Comparison of ENCODE assay signal across 10 cellular contexts in the genomic region with DNA sequence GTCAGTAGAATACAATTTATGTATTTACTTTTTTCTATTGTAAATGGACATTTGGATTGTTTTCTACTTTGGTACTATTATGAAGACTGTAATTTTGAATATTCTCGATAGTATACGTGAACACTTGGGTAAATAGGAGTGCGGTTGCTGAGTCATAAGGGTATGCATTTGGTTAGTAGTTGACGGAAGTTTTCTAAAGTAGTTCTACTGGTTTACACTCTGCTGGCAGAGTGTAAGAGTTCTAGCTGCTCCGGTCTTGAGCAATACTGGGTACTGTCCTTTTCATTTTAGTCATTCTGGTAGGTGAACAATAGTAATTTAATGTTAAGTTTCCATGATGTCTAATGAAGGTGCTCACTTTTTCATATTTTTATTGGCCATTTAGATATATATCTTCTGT.
DNase-seq lines count a peak whose midpoint lies in the region; ATAC-seq and TF ChIP-seq lines count a peak whose summit lies in the region.
"Had no signal": no experiment of that assay in that cellular context is flagged by ENCODE, and none has a peak within 500 bp of the region (broad histone marks: within the 10 kb centered on the region; RNA-seq: fewer than 3 reads in every experiment).

No MANE protein-coding gene starts in this region.

- H3K4me3 Mint-ChIP-seq in activated T-helper 2 cell treated with anti-CD3 and anti-CD28 coated beads, Interferon-gamma antibody, Interleukin-2, Interleukin-4, amounts not matched to agents 10 μg/mL and 5 μg/mL and 100 μg/mL, durations not matched to agents 14 hours and 24 hours and 36 hours (ENCODE audit: low read depth) = no peak overlapping the region
- no peak overlapping the region for H3K4me3 Mint-ChIP-seq in GM23338

- H3K4me2 ChIP-seq in GM23338 = no peak overlapping the region

- H3K4me1 ChIP-seq in GM23338 (ENCODE audit: insufficient read depth) = peaks cover 22% of the 10 kb centered on the region
- H3K4me1 ChIP-seq: SJSA1 had no signal

- H4K20me1 ChIP-seq in GM23338 (replicated peaks; ENCODE audit: insufficient read depth) = no peaks in the 10 kb centered on the region

- no peak overlapping the region for H3K27ac ChIP-seq in GM23338 (ENCODE audit: low read depth)
- H3K27ac ChIP-seq: SJSA1 had no signal

- peaks cover 54% of the 10 kb centered on the region for H3K36me3 Mint-ChIP-seq in activated T-helper 2 cell treated with anti-CD3 and anti-CD28 coated beads, Interferon-gamma antibody, Interleukin-2, Interleukin-4, amounts not matched to agents 10 μg/mL and 5 μg/mL and 100 μg/mL, durations not matched to agents 14 hours and 24 hours and 36 hours (ENCODE audit: low read depth)
- H3K36me3 Mint-ChIP-seq in GM23338 (ENCODE audit: low read depth) = peaks cover 33% of the 10 kb centered on the region; the same call in 2 of the 3 replicates

- no peaks in the 10 kb centered on the region for H3K36me3 ChIP-seq in GM23338 (ENCODE audit: insufficient read depth)

- H3K27ac Mint-ChIP-seq in activated T-helper 2 cell treated with anti-CD3 and anti-CD28 coated beads, Interferon-gamma antibody, Interleukin-2, Interleukin-4, amounts not matched to agents 10 μg/mL and 5 μg/mL and 100 μg/mL, durations not matched to agents 14 hours and 24 hours and 36 hours = no peak overlapping the region
- no peak overlapping the region; the same call in 1 of the 2 replicates for H3K27ac Mint-ChIP-seq in GM23338

- TF ChIP-seq CTCF in GM12865 (IDR thresholded peaks at IDR 0.05; ENCODE audit: insufficient read depth, low read depth, low read length, missing control alignments) (no peak), GM23338 (conservative IDR thresholded peaks at IDR 0.05; ENCODE audit: low read depth in 2 of 2) (no peak), GM13977 (IDR thresholded peaks at IDR 0.05; ENCODE audit: extremely low read depth, insufficient read depth, missing control alignments) (no peak)

- H3K27me3 ChIP-seq in GM23338 (ENCODE audit: insufficient read depth) = no peaks in the 10 kb centered on the region
- H3K27me3 ChIP-seq: SJSA1 had no signal

- ATAC-seq in GM19043 (IDR thresholded peaks at IDR 0.05; ENCODE audit: low read depth, unreplicated experiment) (peak; percentile 52), HG02678 (IDR thresholded peaks at IDR 0.05; ENCODE audit: unreplicated experiment) (peak; percentile 60), GM23338 (no peak)

- H3K4me1 Mint-ChIP-seq in activated T-helper 2 cell treated with anti-CD3 and anti-CD28 coated beads, Interferon-gamma antibody, Interleukin-2, Interleukin-4, amounts not matched to agents 10 μg/mL and 5 μg/mL and 100 μg/mL, durations not matched to agents 14 hours and 24 hours and 36 hours (ENCODE audit: low read depth) = peaks cover 19% of the 10 kb centered on the region
- H3K4me1 Mint-ChIP-seq in GM23338 = peaks cover 17% of the 10 kb centered on the region

- intact Hi-C loops in activated T-helper 2 cell treated with anti-CD3 and anti-CD28 coated beads, Interferon-gamma antibody, Interleukin-2, Interleukin-4, amounts not matched to agents 10 μg/mL and 5 μg/mL and 100 μg/mL, durations not matched to agents 14 hours and 24 hours and 36 hours (cut with micrococcal nuclease) = no loop called here

- H3K9me3 Mint-ChIP-seq in activated T-helper 2 cell treated with anti-CD3 and anti-CD28 coated beads, Interferon-gamma antibody, Interleukin-2, Interleukin-4, amounts not matched to agents 10 μg/mL and 5 μg/mL and 100 μg/mL, durations not matched to agents 14 hours and 24 hours and 36 hours = peaks cover 32% of the 10 kb centered on the region
- H3K9me3 Mint-ChIP-seq in GM23338 = no peaks in the 10 kb centered on the region; the same call in 2 of the 3 replicates

- H3K27me3 Mint-ChIP-seq in activated T-helper 2 cell treated with anti-CD3 and anti-CD28 coated beads, Interferon-gamma antibody, Interleukin-2, Interleukin-4, amounts not matched to agents 10 μg/mL and 5 μg/mL and 100 μg/mL, durations not matched to agents 14 hours and 24 hours and 36 hours (ENCODE audit: low read depth) = no peaks in the 10 kb centered on the region
- H3K27me3 Mint-ChIP-seq in GM23338 (ENCODE audit: insufficient read depth, low read depth, poor library complexity) = peaks cover 2% of the 10 kb centered on the region

- H3K4me3 ChIP-seq in GM12865 (ENCODE audit: low read depth, low read length) = no peak overlapping the region
- H3K4me3 ChIP-seq in GM23338 = no peak overlapping the region
- H3K4me3 ChIP-seq: SJSA1 had no signal

- H3K9me2 ChIP-seq in GM23338 (ENCODE audit: insufficient read depth) = no peaks in the 10 kb centered on the region

- H2AFZ ChIP-seq in GM23338 = no peak overlapping the region

- DNase-seq in GM12865 (ENCODE audit: low read depth) = peak; percentile 67
- peak; percentile 63 for DNase-seq in HPDE6-E6E7 (ENCODE audit: extremely low spot score)
- no peak for DNase-seq in activated T-helper 2 cell treated with anti-CD3 and anti-CD28 coated beads, Interferon-gamma antibody, Interleukin-2, Interleukin-4, amounts not matched to agents 10 μg/mL and 5 μg/mL and 100 μg/mL, durations not matched to agents 14 hours and 24 hours and 36 hours (ENCODE audit: low spot score)
- no peak for DNase-seq in GM23338 (ENCODE audit: low spot score)
- no peak for DNase-seq in KG1 (lab: John Stamatoyannopoulos, UW)
- DNase-seq in GM13977 (ENCODE audit: low spot score) = no peak
- DNase-seq: activated CD4-positive, CD25-positive, alpha-beta regulatory T cell had no signal

- H3F3A ChIP-seq in GM23338 (replicated peaks; ENCODE audit: low read depth) = no peaks in the 10 kb centered on the region

- in situ Hi-C loops in GM13977 (cut with MboI; ENCODE audit: low pct_unique_long_range_greater_than_20kb, low sequenced_read_pairs, unreplicated experiment) = no loop called here

- peaks cover 54% of the 10 kb centered on the region for H3K79me2 ChIP-seq in GM23338 (replicated peaks; ENCODE audit: insufficient read depth)

TF ChIP-seq in GM23338, 12 proteins besides CTCF, POLR2A, EP300 and RAD21 (continues in another document):
- no peak for TF ChIP-seq JUNB (IDR thresholded peaks at IDR 0.05; ENCODE audit: unreplicated experiment)
- TF ChIP-seq, protein P1, sequence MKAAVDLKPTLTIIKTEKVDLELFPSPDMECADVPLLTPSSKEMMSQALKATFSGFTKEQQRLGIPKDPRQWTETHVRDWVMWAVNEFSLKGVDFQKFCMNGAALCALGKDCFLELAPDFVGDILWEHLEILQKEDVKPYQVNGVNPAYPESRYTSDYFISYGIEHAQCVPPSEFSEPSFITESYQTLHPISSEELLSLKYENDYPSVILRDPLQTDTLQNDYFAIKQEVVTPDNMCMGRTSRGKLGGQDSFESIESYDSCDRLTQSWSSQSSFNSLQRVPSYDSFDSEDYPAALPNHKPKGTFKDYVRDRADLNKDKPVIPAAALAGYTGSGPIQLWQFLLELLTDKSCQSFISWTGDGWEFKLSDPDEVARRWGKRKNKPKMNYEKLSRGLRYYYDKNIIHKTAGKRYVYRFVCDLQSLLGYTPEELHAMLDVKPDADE (IDR thresholded peaks at IDR 0.05) = no peak

Comparison
In these comparisons a context has a peak if more than half of its experiments do, and no peak if none do; other contexts are left out.
1. DNase-seq: peak in GM12865 (single experiment) and HPDE6-E6E7 (single experiment); none in activated T-helper 2 cell treated with anti-CD3 and anti-CD28 coated beads, Interferon-gamma antibody, Interleukin-2, Interleukin-4, amounts not matched to agents 10 μg/mL and 5 μg/mL and 100 μg/mL, durations not matched to agents 14 hours and 24 hours and 36 hours (single experiment), GM23338 (single experiment), KG1 (single experiment) and GM13977 (single experiment).